29 cellular contexts compared by ENCODE assay signal in genomic region chr1:213035573-213035972, GRCh38.
"Had no signal": no experiment of that assay in that cellular context is flagged by ENCODE, and none has a peak within 500 bp of the region (broad histone marks: within the 10 kb centered on the region; RNA-seq: fewer than 3 reads in every experiment).

No MANE protein-coding gene starts in this region.

- H3K4me2 ChIP-seq: hepatocyte, neural progenitor cell had no signal

- H3K27me3 ChIP-seq: hepatocyte, neural progenitor cell, neutrophil, right atrium auricular region had no signal

- H3K9me3 ChIP-seq: heart right ventricle, left ventricle myocardium inferior, neutrophil, psoas muscle, right atrium auricular region, stomach, suprapubic skin, thoracic aorta, tibial artery, upper lobe of right lung had no signal

- H3K4me1 ChIP-seq: heart right ventricle, left ventricle myocardium inferior, neural progenitor cell, parathyroid adenoma, psoas muscle, right atrium auricular region, stomach, suprapubic skin, tibial artery, upper lobe of right lung had no signal

- H3K9ac ChIP-seq: neural progenitor cell, parathyroid adenoma had no signal

- H3K79me2 ChIP-seq: hepatocyte, parathyroid adenoma had no signal

- ATAC-seq: heart right ventricle; natural killer cell; psoas muscle; sciatic nerve; stimulated activated naive B cell treated with anti-CD40 and anti-IgM and Interleukin-4, amounts not matched to agents 10 μg/mL and 1 μg/mL and 100 μg/mL, for 72 hours; stimulated activated naive CD8-positive, alpha-beta T cell treated with anti-CD3 and anti-CD28 coated beads, Interleukin-15, Interleukin-2, amounts not matched to agents 100 U/mL and 50 U/mL, for 24 hours; upper lobe of right lung had no signal

- H3K27ac ChIP-seq: heart right ventricle, hepatocyte, left ventricle myocardium inferior, neural progenitor cell, neutrophil, parathyroid adenoma, psoas muscle, right atrium auricular region, skin epidermis, stomach, suprapubic skin, thoracic aorta, tibial artery, upper lobe of right lung had no signal

- FAIRE-seq: urothelium cell line had no signal

- H2AFZ ChIP-seq: hepatocyte, neural progenitor cell, parathyroid adenoma had no signal

- H3K4me3 ChIP-seq: heart right ventricle, hepatocyte, left ventricle myocardium inferior, lung, neural progenitor cell, psoas muscle, right atrium auricular region, skin epidermis, stomach, suprapubic skin, thoracic aorta, tibial artery, upper lobe of right lung had no signal

- H3K36me3 ChIP-seq: heart right ventricle, left ventricle myocardium inferior, neural progenitor cell, neutrophil, right atrium auricular region, stomach, suprapubic skin, thoracic aorta, tibial artery, upper lobe of right lung had no signal

- DNase-seq: heart right ventricle; islet precursor cell; left ventricle myocardium inferior; midbrain; natural killer cell; nephron progenitor cell; occipital lobe; psoas muscle; stimulated activated CD4-positive, alpha-beta T cell treated with anti-CD3 and anti-CD28 coated beads, Interleukin-12 subunit alpha, Interleukin-12 subunit beta, amount 100 ng/mL, for 4 hours; stimulated activated CD4-positive, alpha-beta T cell treated with anti-CD3 and anti-CD28 coated beads, Interleukin-15, amount 100 ng/mL, for 24 hours; stimulated activated CD4-positive, alpha-beta T cell treated with anti-CD3 and anti-CD28 coated beads, Interleukin-2, amount 100 ng/mL, for 24 hours; stimulated activated CD4-positive, alpha-beta T cell treated with anti-CD3 and anti-CD28 coated beads, Interleukin-4, amount 100 ng/mL, for 1 hour; stimulated activated naive B cell treated with anti-CD40 and anti-IgM and Interleukin-4, amounts not matched to agents 10 μg/mL and 1 μg/mL and 100 μg/mL, for 72 hours; stimulated activated naive CD8-positive, alpha-beta T cell treated with anti-CD3 and anti-CD28 coated beads, Interleukin-15, Interleukin-2, amounts not matched to agents 100 U/mL and 50 U/mL, for 24 hours; stomach; tibial artery; trophoblast cell; upper lobe of right lung had no signal
